Comparison of ENCODE assay signal across 12 cellular contexts in the genomic region with DNA sequence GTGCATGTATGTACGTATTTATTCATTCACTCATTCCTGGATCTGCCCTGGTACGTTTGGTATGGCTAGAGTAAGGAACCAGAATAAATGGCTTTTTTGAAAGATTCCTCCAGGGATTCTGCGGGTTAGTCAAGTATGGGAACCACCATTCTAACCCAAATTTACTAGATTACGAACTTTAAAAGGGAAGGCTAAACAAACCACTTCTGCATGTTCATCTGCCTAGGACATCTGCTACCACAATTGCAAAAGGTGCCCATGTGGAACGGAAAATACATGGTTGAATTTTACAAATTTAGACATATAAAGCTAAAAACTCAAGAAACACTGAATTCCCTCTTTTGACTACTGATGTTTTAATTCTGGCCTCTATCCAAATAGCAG. TPM values are rescaled to one million over a fixed set of nuclear protein-coding genes. Genes with fewer than 3 reads are reported as not detected.
DNase-seq lines count a peak whose midpoint lies in the region; ATAC-seq and FAIRE-seq lines count a peak whose summit lies in the region.
"Had no signal": no experiment of that assay in that cellular context is flagged by ENCODE, and none has a peak within 500 bp of the region (broad histone marks: within the 10 kb centered on the region; RNA-seq: fewer than 3 reads in every experiment).

No MANE protein-coding gene starts in this region.

- no peak overlapping the region for H3K4me3 ChIP-seq in thymus (ENCODE audit: low read length)
- H3K4me3 ChIP-seq: esophagus muscularis mucosa had no signal

- peaks cover 24% of the 10 kb centered on the region for H3K4me1 ChIP-seq in thymus (ENCODE audit: control insufficient read depth, insufficient read depth, low read length)

- H3K27me3 ChIP-seq in thymus (ENCODE audit: control insufficient read depth, insufficient read depth), result no peaks in the 10 kb centered on the region
- H3K27me3 ChIP-seq: esophagus muscularis mucosa had no signal

- FAIRE-seq in urothelium cell line (lab: Jason Lieb, UNC), result no peak
- FAIRE-seq: bronchial epithelial cell had no signal

- no peaks in the 10 kb centered on the region for H3K27me3 Mint-ChIP-seq in activated naive CD4-positive, alpha-beta T cell treated with anti-CD3 and anti-CD28 coated beads, Interleukin-2, amount 10 ng/mL, durations not matched to agents 7 days and 5 days
- no peaks in the 10 kb centered on the region for H3K27me3 Mint-ChIP-seq in effector memory CD8-positive, alpha-beta T cell

- H3K27ac ChIP-seq in thymus (ENCODE audit: low read depth), result peak overlapping the region; percentile 77

- CTCF ChIA-PET in activated naive CD4-positive, alpha-beta T cell treated with anti-CD3 and anti-CD28 coated beads, Interleukin-2, amount 10 ng/mL, durations not matched to agents 7 days and 5 days (lab: Charles Lee), result interaction anchor here (0.8 to 2.7 kb wide), 4 partner anchors 9 to 59 kb away, joined by 3 to 15 read pairs (median 3); no protein-coding TSS in a partner anchor

- DNase-seq in activated naive CD4-positive, alpha-beta T cell treated with anti-CD3 and anti-CD28 coated beads, Interleukin-2, amount 10 ng/mL, durations not matched to agents 7 days and 5 days, result peak; percentile 10
- no peak for DNase-seq in activated naive CD4-positive, alpha-beta T cell (lab: John Stamatoyannopoulos, UW)
- DNase-seq in NCI-H524 treated with DMSO at 0.1 percent for 48 hours (lab: John Stamatoyannopoulos, UW), result peak; percentile 42
- DNase-seq in effector memory CD8-positive, alpha-beta T cell, result no peak
- no peak for DNase-seq in urothelium cell line (ENCODE audit: low spot score)
- no peak for DNase-seq in cerebellar cortex (ENCODE audit: low spot score)
- no peak for DNase-seq in NCI-H345 (lab: John Stamatoyannopoulos, UW)

- H3K4me3 Mint-ChIP-seq in activated naive CD4-positive, alpha-beta T cell treated with anti-CD3 and anti-CD28 coated beads, Interleukin-2, amount 10 ng/mL, durations not matched to agents 7 days and 5 days, result peak overlapping the region; percentile 45
- H3K4me3 Mint-ChIP-seq in effector memory CD8-positive, alpha-beta T cell, result peak overlapping the region; percentile 67 to 78
- H3K4me3 Mint-ChIP-seq: nephron had no signal

- H3K27ac Mint-ChIP-seq in activated naive CD4-positive, alpha-beta T cell treated with anti-CD3 and anti-CD28 coated beads, Interleukin-2, amount 10 ng/mL, durations not matched to agents 7 days and 5 days, result peak overlapping the region; percentile 91
- H3K27ac Mint-ChIP-seq in effector memory CD8-positive, alpha-beta T cell, result peak overlapping the region; percentile 87 to 90

- H3K9me3 Mint-ChIP-seq in activated naive CD4-positive, alpha-beta T cell treated with anti-CD3 and anti-CD28 coated beads, Interleukin-2, amount 10 ng/mL, durations not matched to agents 7 days and 5 days, result no peaks in the 10 kb centered on the region
- H3K9me3 Mint-ChIP-seq in effector memory CD8-positive, alpha-beta T cell, result no peaks in the 10 kb centered on the region

- peaks cover 35% of the 10 kb centered on the region for H3K36me3 Mint-ChIP-seq in activated naive CD4-positive, alpha-beta T cell treated with anti-CD3 and anti-CD28 coated beads, Interleukin-2, amount 10 ng/mL, durations not matched to agents 7 days and 5 days
- peaks cover 44% of the 10 kb centered on the region for H3K36me3 Mint-ChIP-seq in effector memory CD8-positive, alpha-beta T cell (ENCODE audit: insufficient read depth)

- H3K9me3 ChIP-seq in thymus (ENCODE audit: control insufficient read depth), result no peaks in the 10 kb centered on the region
- H3K9me3 ChIP-seq: esophagus muscularis mucosa had no signal

- peaks cover 91% of the 10 kb centered on the region for H3K4me1 Mint-ChIP-seq in activated naive CD4-positive, alpha-beta T cell treated with anti-CD3 and anti-CD28 coated beads, Interleukin-2, amount 10 ng/mL, durations not matched to agents 7 days and 5 days
- H3K4me1 Mint-ChIP-seq in effector memory CD8-positive, alpha-beta T cell (ENCODE audit: low read depth in 2 of 2), result peaks cover 53 to 76% of the 10 kb centered on the region in 2 donors

- 37% methylated on average over 5 of the region's 5 CpGs for WGBS in thymus

- H3K36me3 ChIP-seq in thymus (ENCODE audit: control insufficient read depth, insufficient read depth), result no peaks in the 10 kb centered on the region
- H3K36me3 ChIP-seq: esophagus muscularis mucosa had no signal

- ATAC-seq in effector memory CD8-positive, alpha-beta T cell (replicated peaks), result no peak
- ATAC-seq: HCT116 had no signal

RNA-seq across cellular contexts. Expression of a gene that starts 22.1 kb away (rescaled TPM):
- 91.7 TPM for polyA plus RNA-seq in thymus

Comparison
In these comparisons a context has a peak if more than half of its experiments do, and no peak if none do; other contexts are left out.
1. DNase-seq: peak in activated naive CD4-positive, alpha-beta T cell treated with anti-CD3 and anti-CD28 coated beads, Interleukin-2, amount 10 ng/mL, durations not matched to agents 7 days and 5 days (single experiment) and NCI-H524 treated with DMSO at 0.1 percent for 48 hours (single experiment); none in activated naive CD4-positive, alpha-beta T cell (0 of 4), effector memory CD8-positive, alpha-beta T cell (0 of 3), urothelium cell line (single experiment), cerebellar cortex (single experiment) and NCI-H345 (single experiment).